In genomic region chr6:49556429-49556837, GRCh38 we compare ENCODE assay signal across 2 cellular contexts.
A peak's percentile ranks its signal among the peaks of the same experiment; 100 is the strongest.
TF ChIP-seq lines count a peak whose summit lies in the region.

No MANE protein-coding gene starts in this region.

TF ChIP-seq in GM23338, 12 proteins besides CTCF, POLR2A, EP300 and RAD21 (continued from another document):
- TF ChIP-seq ZNF462 (CRISPR knock-in tag; IDR thresholded peaks at IDR 0.05): no peak
- TF ChIP-seq ETS1 (IDR thresholded peaks at IDR 0.05): no peak
- TF ChIP-seq ZNF331 (CRISPR knock-in tag; IDR thresholded peaks at IDR 0.05; ENCODE audit: low read depth): no peak
- TF ChIP-seq, protein P1, sequence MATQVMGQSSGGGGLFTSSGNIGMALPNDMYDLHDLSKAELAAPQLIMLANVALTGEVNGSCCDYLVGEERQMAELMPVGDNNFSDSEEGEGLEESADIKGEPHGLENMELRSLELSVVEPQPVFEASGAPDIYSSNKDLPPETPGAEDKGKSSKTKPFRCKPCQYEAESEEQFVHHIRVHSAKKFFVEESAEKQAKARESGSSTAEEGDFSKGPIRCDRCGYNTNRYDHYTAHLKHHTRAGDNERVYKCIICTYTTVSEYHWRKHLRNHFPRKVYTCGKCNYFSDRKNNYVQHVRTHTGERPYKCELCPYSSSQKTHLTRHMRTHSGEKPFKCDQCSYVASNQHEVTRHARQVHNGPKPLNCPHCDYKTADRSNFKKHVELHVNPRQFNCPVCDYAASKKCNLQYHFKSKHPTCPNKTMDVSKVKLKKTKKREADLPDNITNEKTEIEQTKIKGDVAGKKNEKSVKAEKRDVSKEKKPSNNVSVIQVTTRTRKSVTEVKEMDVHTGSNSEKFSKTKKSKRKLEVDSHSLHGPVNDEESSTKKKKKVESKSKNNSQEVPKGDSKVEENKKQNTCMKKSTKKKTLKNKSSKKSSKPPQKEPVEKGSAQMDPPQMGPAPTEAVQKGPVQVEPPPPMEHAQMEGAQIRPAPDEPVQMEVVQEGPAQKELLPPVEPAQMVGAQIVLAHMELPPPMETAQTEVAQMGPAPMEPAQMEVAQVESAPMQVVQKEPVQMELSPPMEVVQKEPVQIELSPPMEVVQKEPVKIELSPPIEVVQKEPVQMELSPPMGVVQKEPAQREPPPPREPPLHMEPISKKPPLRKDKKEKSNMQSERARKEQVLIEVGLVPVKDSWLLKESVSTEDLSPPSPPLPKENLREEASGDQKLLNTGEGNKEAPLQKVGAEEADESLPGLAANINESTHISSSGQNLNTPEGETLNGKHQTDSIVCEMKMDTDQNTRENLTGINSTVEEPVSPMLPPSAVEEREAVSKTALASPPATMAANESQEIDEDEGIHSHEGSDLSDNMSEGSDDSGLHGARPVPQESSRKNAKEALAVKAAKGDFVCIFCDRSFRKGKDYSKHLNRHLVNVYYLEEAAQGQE (IDR thresholded peaks at IDR 0.05; ENCODE audit: unreplicated experiment): no peak
- TF ChIP-seq ZNF114 (CRISPR knock-in tag; IDR thresholded peaks at IDR 0.05): no peak
- TF ChIP-seq CREB1 (CRISPR knock-in tag; IDR thresholded peaks at IDR 0.05; ENCODE audit: low read depth): no peak
- no peak for TF ChIP-seq NANOG (IDR thresholded peaks at IDR 0.05; ENCODE audit: borderline replicate concordance)
- no peak for TF ChIP-seq STAT1 (IDR thresholded peaks at IDR 0.05; ENCODE audit: unreplicated experiment)
- TF ChIP-seq EZH2phosphoT487 (IDR thresholded peaks at IDR 0.05; ENCODE audit: unreplicated experiment): no peak
TF ChIP-seq in GM23338: peak in this region for 0.

TF ChIP-seq in GM12878, 131 proteins besides CTCF, POLR2A, EP300 and RAD21:
- no peak for TF ChIP-seq ZBTB40 (IDR thresholded peaks at IDR 0.05; ENCODE audit: borderline replicate concordance)
- peak; percentile 27; the same call in 1 of the 2 replicates for TF ChIP-seq PKNOX1 (IDR thresholded peaks at IDR 0.05)
- TF ChIP-seq, protein P2, sequence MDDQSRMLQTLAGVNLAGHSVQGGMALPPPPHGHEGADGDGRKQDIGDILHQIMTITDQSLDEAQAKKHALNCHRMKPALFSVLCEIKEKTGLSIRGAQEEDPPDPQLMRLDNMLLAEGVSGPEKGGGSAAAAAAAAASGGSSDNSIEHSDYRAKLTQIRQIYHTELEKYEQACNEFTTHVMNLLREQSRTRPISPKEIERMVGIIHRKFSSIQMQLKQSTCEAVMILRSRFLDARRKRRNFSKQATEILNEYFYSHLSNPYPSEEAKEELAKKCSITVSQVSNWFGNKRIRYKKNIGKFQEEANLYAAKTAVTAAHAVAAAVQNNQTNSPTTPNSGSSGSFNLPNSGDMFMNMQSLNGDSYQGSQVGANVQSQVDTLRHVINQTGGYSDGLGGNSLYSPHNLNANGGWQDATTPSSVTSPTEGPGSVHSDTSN (IDR thresholded peaks at IDR 0.05; ENCODE audit: insufficient replicate concordance, low read depth, low read length): peak; percentile 9
